Comparison of ENCODE assay signal across 7 cellular contexts in genomic region chr14:104816678-104816945, GRCh38. TPM values are rescaled to one million over a fixed set of nuclear protein-coding genes. Genes with fewer than 3 reads are reported as not detected.
A peak's percentile ranks its signal among the peaks of the same experiment; 100 is the strongest.
DNase-seq lines count a peak whose midpoint lies in the region; TF ChIP-seq lines count a peak whose summit lies in the region.

No MANE protein-coding gene starts in this region.

- H2AFZ ChIP-seq in H9 (ENCODE audit: low read length) = no peak overlapping the region

- H3K4me1 ChIP-seq in H9 (ENCODE audit: insufficient read depth, low read length) (no peaks in the 10 kb centered on the region), stomach (peaks cover 27 to 47% (median 46%) of the 10 kb centered on the region in 4 donors)

- H3K14ac ChIP-seq in H9 (ENCODE audit: insufficient read depth, low read length) = 0 out of 2 replicates have a peak overlapping the region, but pooled peaks have one; percentile 92

- H2BK12ac ChIP-seq in H9 (ENCODE audit: insufficient read length, low read depth, low read length) = no peak overlapping the region

- H3K56ac ChIP-seq in H9 (ENCODE audit: insufficient read length, low read depth, low read length) = no peak overlapping the region

- H3K4me3 ChIP-seq in iPS-11a (ENCODE audit: low read depth, low read length) (peak overlapping the region; percentile 89), stomach (peak overlapping the region; percentile 73 to 93 (median 86))

- no peak overlapping the region for H3K27ac ChIP-seq in H9 (ENCODE audit: insufficient read length, low read depth, low read length)
- H3K27ac ChIP-seq in stomach = peak overlapping the region; percentile 93 to 100 (median 95)

- H2BK15ac ChIP-seq in H9 (ENCODE audit: low read depth, low read length) = no peak overlapping the region

- no peak overlapping the region for H2BK120ac ChIP-seq in H9 (ENCODE audit: low read depth, low read length, poor library complexity, severe bottlenecking)

- H3K23me2 ChIP-seq in H9 (ENCODE audit: insufficient read length, low read depth, low read length, poor library complexity, severe bottlenecking) = peaks cover 15% of the 10 kb centered on the region

- H3K79me2 ChIP-seq in H9 (ENCODE audit: insufficient read depth, low read length) = no peaks in the 10 kb centered on the region; the same call in 1 of the 2 replicates

- H2AK5ac ChIP-seq in H9 (ENCODE audit: insufficient read length, low read length) = no peak overlapping the region

- no peak overlapping the region for H3K4ac ChIP-seq in H9 (ENCODE audit: low read depth, low read length)

- H2BK5ac ChIP-seq in H9 (ENCODE audit: insufficient read length, low read length) = no peak overlapping the region

- no peak overlapping the region for H3K18ac ChIP-seq in H9 (ENCODE audit: insufficient read length, low read depth, low read length)

- H3K27ac Mint-ChIP-seq in H9 = peak overlapping the region in 1 of 3 experiments; percentile 81; a peak in 2 of 7 replicates
- peak overlapping the region; percentile 87 for H3K27ac Mint-ChIP-seq in activated CD4-positive, alpha-beta memory T cell treated with anti-CD3 and anti-CD28 coated beads for 36 hours

- no peak overlapping the region for H4K91ac ChIP-seq in H9 (ENCODE audit: insufficient read length, low read depth, low read length)

- DNase-seq in H9 (no peak), stomach (no peak), NCI-H748 treated with DMSO at 0.1 percent for 48 hours (lab: John Stamatoyannopoulos, UW) (no peak), activated gamma-delta T cell (lab: John Stamatoyannopoulos, UW) (no peak), T1000 (lab: John Stamatoyannopoulos, UW) (no peak)
- DNase-seq in activated CD4-positive, alpha-beta memory T cell treated with anti-CD3 and anti-CD28 coated beads for 36 hours = no peak

- no peak overlapping the region for H3T11ph ChIP-seq in H9 (ENCODE audit: low read length)

- no peak overlapping the region for H4K5ac ChIP-seq in H9 (ENCODE audit: insufficient read length, low read depth, low read length)

- intact Hi-C loops in activated CD4-positive, alpha-beta memory T cell treated with anti-CD3 and anti-CD28 coated beads for 36 hours (cut with micrococcal nuclease) = no loop called here
- intact Hi-C loops in stomach (cut with DNase I; ENCODE audit: low total_unique reads) = no loop called here

- H2BK20ac ChIP-seq in H9 (ENCODE audit: low read depth, low read length, poor library complexity, severe bottlenecking) = no peak overlapping the region

- no peaks in the 10 kb centered on the region for H3K79me1 ChIP-seq in H9 (ENCODE audit: insufficient read depth, low read depth, low read length, poor library complexity, severe bottlenecking)

- H3K36me3 ChIP-seq in stomach = peaks cover 0 to 5% (median 1%) of the 10 kb centered on the region in 4 donors

- TF ChIP-seq POLR2A in stomach (IDR thresholded peaks at IDR 0.05) = no peak

- no peaks in the 10 kb centered on the region for H3K27me3 ChIP-seq in H9 (ENCODE audit: insufficient read depth, low read length)
- H3K27me3 ChIP-seq in stomach = no peaks in the 10 kb centered on the region

- no peaks in the 10 kb centered on the region for H4K20me1 ChIP-seq in H9 (ENCODE audit: control insufficient read depth, insufficient read depth, insufficient read length)

- no peaks in the 10 kb centered on the region for H3K9me3 Mint-ChIP-seq in H9
- no peaks in the 10 kb centered on the region for H3K9me3 Mint-ChIP-seq in activated CD4-positive, alpha-beta memory T cell treated with anti-CD3 and anti-CD28 coated beads for 36 hours

- no peak overlapping the region for H4K8ac ChIP-seq in H9 (replicated peaks; ENCODE audit: insufficient read length, low read depth, low read length)

- peak overlapping the region; percentile 72 for H3K4me2 ChIP-seq in H9 (ENCODE audit: insufficient read depth, insufficient read length, low read length)

- POLR2A ChIA-PET in activated CD4-positive, alpha-beta memory T cell treated with anti-CD3 and anti-CD28 coated beads for 36 hours (lab: Charles Lee) = no interaction called here

- peaks cover 0 to 10% (median 6%) of the 10 kb centered on the region in 3 experiments; a peak in 6 of 7 replicates for H3K36me3 Mint-ChIP-seq in H9 (ENCODE audit: insufficient read depth in 1 of 3, low read depth in 3 of 3)
- peaks cover 2% of the 10 kb centered on the region for H3K36me3 Mint-ChIP-seq in activated CD4-positive, alpha-beta memory T cell treated with anti-CD3 and anti-CD28 coated beads for 36 hours

- H3K23ac ChIP-seq in H9 (ENCODE audit: insufficient read length, low read depth, low read length) = no peak overlapping the region

- no peak for TF ChIP-seq EP300 in stomach (IDR thresholded peaks at IDR 0.05)

- H3K27me3 Mint-ChIP-seq in H9 (ENCODE audit: low read depth) = no peaks in the 10 kb centered on the region; the same call in 1 of the 2 replicates
- H3K27me3 Mint-ChIP-seq in activated CD4-positive, alpha-beta memory T cell treated with anti-CD3 and anti-CD28 coated beads for 36 hours = no peaks in the 10 kb centered on the region

- TF ChIP-seq CTCF in H9 (conservative IDR thresholded peaks at IDR 0.05) (no peak), stomach (IDR thresholded peaks at IDR 0.05) (no peak)

- CTCF ChIA-PET in activated CD4-positive, alpha-beta memory T cell treated with anti-CD3 and anti-CD28 coated beads for 36 hours (lab: Charles Lee) = no interaction called here

- peak overlapping the region; percentile 90 to 96 for H3K4me3 Mint-ChIP-seq in H9
- peak overlapping the region; percentile 91 for H3K4me3 Mint-ChIP-seq in activated CD4-positive, alpha-beta memory T cell treated with anti-CD3 and anti-CD28 coated beads for 36 hours

- peaks cover 12 to 18% of the 10 kb centered on the region in 2 experiments for H3K4me1 Mint-ChIP-seq in H9
- H3K4me1 Mint-ChIP-seq in activated CD4-positive, alpha-beta memory T cell treated with anti-CD3 and anti-CD28 coated beads for 36 hours (ENCODE audit: low read depth) = peaks cover 20% of the 10 kb centered on the region

- WGBS in H9 (ENCODE audit: extremely low coverage, insufficient read length, low lambda C conversion rate) = no CpG with 5 or more reads among the region's 9 CpGs
- WGBS in stomach, 5 donors = 8 to 18% (median 13%) methylated on average over 4 to 9 of the region's 9 CpGs

- peak overlapping the region; percentile 87 for H3K9ac ChIP-seq in H9 (ENCODE audit: extremely low read depth, insufficient read length, low read length)

- H3K9me3 ChIP-seq in H9 (ENCODE audit: control insufficient read depth, low read depth, low read length) (no peaks in the 10 kb centered on the region), stomach (no peaks in the 10 kb centered on the region)

RNA-seq across cellular contexts. Expression of gene ZBTB42, which starts 15.7 kb away (rescaled TPM):
- total RNA-seq in H9 (2021) = 5.9 and 6.1 TPM in 2 replicates
- total RNA-seq in activated CD4-positive, alpha-beta memory T cell treated with anti-CD3 and anti-CD28 coated beads for 36 hours = 1 to 10 TPM; 3.1 to 3.4 TPM
- 10 to 100 TPM in 3 of 5 donors, 1 to 10 TPM in 2; 4.7 to 59.7 (median 13.2) TPM for total RNA-seq in stomach
- polyA plus RNA-seq in stomach = 1 to 10 TPM; 4.6 to 7.9 (median 5.5) TPM

RNA-seq across cellular contexts. Expression of gene AKT1, which starts 21.1 kb away (rescaled TPM):
- total RNA-seq in H9 (2021) (95.1 and 101 TPM in 2 replicates), stomach (100 to 1,000 TPM in 4 of 5 donors, 10 to 100 TPM in 1; 85.2 to 292 (median 119) TPM)
- 100 to 1,000 TPM; 131 to 133 TPM for total RNA-seq in activated CD4-positive, alpha-beta memory T cell treated with anti-CD3 and anti-CD28 coated beads for 36 hours
- 100 to 1,000 TPM; 100 to 123 (median 107) TPM for polyA plus RNA-seq in stomach

RNA-seq across cellular contexts. Expression of gene CEP170B, which starts 48.5 kb away (rescaled TPM):
- total RNA-seq in H9 (2021) (28.5 and 28.8 TPM in 2 replicates), stomach (100 to 1,000 TPM in 1 of 5 donors, 10 to 100 TPM in 4; 12.7 to 483 (median 46.1) TPM)
- total RNA-seq in activated CD4-positive, alpha-beta memory T cell treated with anti-CD3 and anti-CD28 coated beads for 36 hours = 1 to 10 TPM; 5.2 to 5.3 TPM
- polyA plus RNA-seq in stomach = 10 to 100 TPM in 2 of 3 donors, 1 to 10 TPM in 1; 9.6 to 15.4 (median 13.2) TPM
